ENCODE assay signal across 8 cellular contexts in the genomic region with DNA sequence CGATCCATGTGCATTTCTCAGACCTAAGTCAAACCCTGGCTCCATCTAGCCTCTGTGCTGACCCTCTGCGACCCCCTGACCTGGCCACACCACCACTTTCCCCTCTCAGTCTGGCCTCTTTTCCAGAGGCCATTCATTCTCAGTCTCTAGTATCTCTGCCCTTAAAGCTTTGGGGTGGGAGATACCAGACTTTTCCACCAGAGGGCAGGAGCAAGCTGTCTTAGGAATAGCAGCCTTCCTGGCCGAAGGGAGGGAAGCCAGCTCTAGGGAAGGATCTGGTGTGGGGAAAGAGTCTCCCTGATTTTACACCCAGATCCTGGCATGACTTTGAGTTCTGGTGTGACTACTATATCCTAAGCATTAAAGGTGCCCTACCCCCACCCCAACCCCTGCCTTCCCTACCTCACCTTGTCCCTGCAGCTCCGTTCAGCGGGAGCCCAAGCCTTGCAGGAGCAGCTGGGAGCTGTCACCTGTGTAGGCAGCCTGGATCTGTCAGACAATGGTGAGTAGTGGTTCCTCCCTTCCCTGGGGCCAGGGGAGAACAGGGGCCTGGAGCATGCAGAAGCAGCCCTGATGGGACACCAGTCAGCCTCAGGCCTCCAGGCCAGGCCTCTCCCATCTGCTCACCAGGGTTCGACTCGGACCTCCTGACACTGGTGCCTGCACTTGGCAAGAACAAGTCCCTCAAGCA. TPM values are rescaled to one million over a fixed set of nuclear protein-coding genes. Genes with fewer than 3 reads are reported as not detected.
A peak's percentile ranks its signal among the peaks of the same experiment; 100 is the strongest.
DNase-seq lines count a peak whose midpoint lies in the region; ATAC-seq and TF ChIP-seq lines count a peak whose summit lies in the region.

No MANE protein-coding gene starts in this region.

- peaks cover 9% of the 10 kb centered on the region for H3K4me1 Mint-ChIP-seq in activated CD4-positive, alpha-beta memory T cell treated with anti-CD3 and anti-CD28 coated beads, Interleukin-2, amount 10 ng/mL, durations not matched to agents 7 days and 5 days

- no peaks in the 10 kb centered on the region for H3K27me3 ChIP-seq in neural cell (ENCODE audit: insufficient read depth, low read depth, low read length)

- DNase-seq in SIG-M5 treated with dmso at 0.1 percent for 504 hours (lab: John Stamatoyannopoulos, UW; ENCODE audit: unreplicated experiment) (peak; percentile 63), SIG-M5 (lab: John Stamatoyannopoulos, UW) (no peak), HEK293T (ENCODE audit: extremely low spot score) (peak; percentile 85), NCI-H2171 treated with DMSO at 0.1 percent for 48 hours (lab: John Stamatoyannopoulos, UW) (peak; percentile 49), fibroblast of peridontal ligament (ENCODE audit: extremely low read depth) (peak; percentile 84)
- peak; percentile 76 for DNase-seq in activated CD4-positive, alpha-beta memory T cell treated with anti-CD3 and anti-CD28 coated beads, Interleukin-2, amount 10 ng/mL, durations not matched to agents 7 days and 5 days

- CTCF ChIA-PET in HEK293T (lab: Yijun Ruan, JAX) = interaction anchor here (0.6 to 6.9 kb wide), 22 partner anchors 8 to 249 kb away, joined by 3 to 153 read pairs (median 5); partner anchors contain the start of genes DCAF11, IRF9, NRL and PCK2
- CTCF ChIA-PET in activated CD4-positive, alpha-beta memory T cell treated with anti-CD3 and anti-CD28 coated beads, Interleukin-2, amount 10 ng/mL, durations not matched to agents 7 days and 5 days (lab: Charles Lee) = interaction anchor here (0.6 to 6.6 kb wide), 27 partner anchors 8 to 385 kb away, joined by 3 to 216 read pairs (median 5); partner anchors contain the start of genes CIDEB, DCAF11, DHRS4L2 and IRF9

- H3K27ac ChIP-seq in neural cell (ENCODE audit: low read length) = no peak overlapping the region

- no peak for TF ChIP-seq EP300 in neural cell (conservative IDR thresholded peaks at IDR 0.05; ENCODE audit: poor library complexity, severe bottlenecking)

- no peaks in the 10 kb centered on the region for H3K79me2 ChIP-seq in neural cell (replicated peaks; ENCODE audit: insufficient read depth, low read length)

- no peak overlapping the region for H3K9ac ChIP-seq in neural cell (ENCODE audit: low read length)

- H3K36me3 Mint-ChIP-seq in activated CD4-positive, alpha-beta memory T cell treated with anti-CD3 and anti-CD28 coated beads, Interleukin-2, amount 10 ng/mL, durations not matched to agents 7 days and 5 days (ENCODE audit: low read depth) = no peaks in the 10 kb centered on the region

- H3K4me3 ChIP-seq in neural cell (ENCODE audit: low read length) = no peak overlapping the region

- peak overlapping the region; percentile 38 for H3K27ac Mint-ChIP-seq in activated CD4-positive, alpha-beta memory T cell treated with anti-CD3 and anti-CD28 coated beads, Interleukin-2, amount 10 ng/mL, durations not matched to agents 7 days and 5 days

- no peaks in the 10 kb centered on the region for H3K9me3 Mint-ChIP-seq in activated CD4-positive, alpha-beta memory T cell treated with anti-CD3 and anti-CD28 coated beads, Interleukin-2, amount 10 ng/mL, durations not matched to agents 7 days and 5 days

- no peaks in the 10 kb centered on the region for H4K20me1 ChIP-seq in neural cell (ENCODE audit: insufficient read depth)

- ATAC-seq in GM18520 (IDR thresholded peaks at IDR 0.05; ENCODE audit: unreplicated experiment) = no peak

- POLR2A ChIA-PET in HEK293T (lab: Yijun Ruan, JAX) = interaction anchor here (0.9 to 3.7 kb wide), 12 partner anchors 14 to 102 kb away, joined by 3 to 73 read pairs (median 6); partner anchors contain the start of genes DCAF11, EMC9, IRF9 and NRL
- POLR2A ChIA-PET in activated CD4-positive, alpha-beta memory T cell treated with anti-CD3 and anti-CD28 coated beads, Interleukin-2, amount 10 ng/mL, durations not matched to agents 7 days and 5 days (lab: Charles Lee) = interaction anchor here (0.7 to 4.5 kb wide), 15 partner anchors 22 to 242 kb away, joined by 3 to 53 read pairs (median 4); partner anchors contain the start of genes CHMP4A, DCAF11, EMC9 and IPO4

- no peak overlapping the region for H3K4me2 ChIP-seq in neural cell (ENCODE audit: low read length)

- TF ChIP-seq CTCF in neural cell (IDR thresholded peaks at IDR 0.05; ENCODE audit: poor library complexity, severe bottlenecking) = peak; percentile 93

- no peaks in the 10 kb centered on the region for H3F3A ChIP-seq in neural cell (ENCODE audit: insufficient read depth, low read length, poor library complexity, severe bottlenecking)

- H2AFZ ChIP-seq in neural cell (ENCODE audit: low read depth, low read length) = no peak overlapping the region

- H3K9me3 ChIP-seq in neural cell (ENCODE audit: low read length) = no peaks in the 10 kb centered on the region

- H3K27me3 Mint-ChIP-seq in activated CD4-positive, alpha-beta memory T cell treated with anti-CD3 and anti-CD28 coated beads, Interleukin-2, amount 10 ng/mL, durations not matched to agents 7 days and 5 days = peaks cover 8% of the 10 kb centered on the region

- no peaks in the 10 kb centered on the region for H3K36me3 ChIP-seq in neural cell (ENCODE audit: insufficient read depth, low read length)

- peak; percentile 96 for TF ChIP-seq RAD21 in neural cell (conservative IDR thresholded peaks at IDR 0.05)

- no peaks in the 10 kb centered on the region for H3K9me2 ChIP-seq in neural cell (ENCODE audit: insufficient read depth, low read length)

- H3K4me3 Mint-ChIP-seq in activated CD4-positive, alpha-beta memory T cell treated with anti-CD3 and anti-CD28 coated beads, Interleukin-2, amount 10 ng/mL, durations not matched to agents 7 days and 5 days = no peak overlapping the region

TF ChIP-seq in HEK293T, 16 proteins besides CTCF, POLR2A, EP300 and RAD21:
- TF ChIP-seq FOXM1 (IDR thresholded peaks at IDR 0.05; ENCODE audit: borderline replicate concordance) = no peak
- TF ChIP-seq NFRKB (IDR thresholded peaks at IDR 0.05) = no peak
- TF ChIP-seq ELF4 (IDR thresholded peaks at IDR 0.05) = no peak
- no peak for TF ChIP-seq BHLHE40 (IDR thresholded peaks at IDR 0.05; ENCODE audit: borderline replicate concordance)
- no peak for TF ChIP-seq CTBP1 (IDR thresholded peaks at IDR 0.05; ENCODE audit: borderline replicate concordance)
- TF ChIP-seq FOXK2 (IDR thresholded peaks at IDR 0.05) = no peak
- no peak for TF ChIP-seq ARNT (IDR thresholded peaks at IDR 0.05)
- TF ChIP-seq ZNF384 (IDR thresholded peaks at IDR 0.05) = no peak
- TF ChIP-seq SUZ12 (IDR thresholded peaks at IDR 0.05) = no peak
- TF ChIP-seq L3MBTL2 (conservative IDR thresholded peaks at IDR 0.05) = no peak
- no peak for TF ChIP-seq FOXA1 (IDR thresholded peaks at IDR 0.05)
- no peak for TF ChIP-seq SP1 (IDR thresholded peaks at IDR 0.05)
- TF ChIP-seq HDGF (IDR thresholded peaks at IDR 0.05; ENCODE audit: borderline replicate concordance) = no peak

TF ChIP-seq in neural cell, 6 proteins besides CTCF, POLR2A, EP300 and RAD21:
- TF ChIP-seq MXI1 (conservative IDR thresholded peaks at IDR 0.05; ENCODE audit: poor library complexity, severe bottlenecking) (peak; percentile 12), SMC3 (conservative IDR thresholded peaks at IDR 0.05; ENCODE audit: poor library complexity) (peak; percentile 99), POLR2AphosphoS5 (IDR thresholded peaks at IDR 0.05) (no peak), TAF1 (IDR thresholded peaks at IDR 0.05; ENCODE audit: low read depth) (no peak), EZH2 (IDR thresholded peaks at IDR 0.05; ENCODE audit: borderline replicate concordance, insufficient read depth, low read length, poor library complexity, severe bottlenecking) (no peak)
- TF ChIP-seq, protein P1, sequence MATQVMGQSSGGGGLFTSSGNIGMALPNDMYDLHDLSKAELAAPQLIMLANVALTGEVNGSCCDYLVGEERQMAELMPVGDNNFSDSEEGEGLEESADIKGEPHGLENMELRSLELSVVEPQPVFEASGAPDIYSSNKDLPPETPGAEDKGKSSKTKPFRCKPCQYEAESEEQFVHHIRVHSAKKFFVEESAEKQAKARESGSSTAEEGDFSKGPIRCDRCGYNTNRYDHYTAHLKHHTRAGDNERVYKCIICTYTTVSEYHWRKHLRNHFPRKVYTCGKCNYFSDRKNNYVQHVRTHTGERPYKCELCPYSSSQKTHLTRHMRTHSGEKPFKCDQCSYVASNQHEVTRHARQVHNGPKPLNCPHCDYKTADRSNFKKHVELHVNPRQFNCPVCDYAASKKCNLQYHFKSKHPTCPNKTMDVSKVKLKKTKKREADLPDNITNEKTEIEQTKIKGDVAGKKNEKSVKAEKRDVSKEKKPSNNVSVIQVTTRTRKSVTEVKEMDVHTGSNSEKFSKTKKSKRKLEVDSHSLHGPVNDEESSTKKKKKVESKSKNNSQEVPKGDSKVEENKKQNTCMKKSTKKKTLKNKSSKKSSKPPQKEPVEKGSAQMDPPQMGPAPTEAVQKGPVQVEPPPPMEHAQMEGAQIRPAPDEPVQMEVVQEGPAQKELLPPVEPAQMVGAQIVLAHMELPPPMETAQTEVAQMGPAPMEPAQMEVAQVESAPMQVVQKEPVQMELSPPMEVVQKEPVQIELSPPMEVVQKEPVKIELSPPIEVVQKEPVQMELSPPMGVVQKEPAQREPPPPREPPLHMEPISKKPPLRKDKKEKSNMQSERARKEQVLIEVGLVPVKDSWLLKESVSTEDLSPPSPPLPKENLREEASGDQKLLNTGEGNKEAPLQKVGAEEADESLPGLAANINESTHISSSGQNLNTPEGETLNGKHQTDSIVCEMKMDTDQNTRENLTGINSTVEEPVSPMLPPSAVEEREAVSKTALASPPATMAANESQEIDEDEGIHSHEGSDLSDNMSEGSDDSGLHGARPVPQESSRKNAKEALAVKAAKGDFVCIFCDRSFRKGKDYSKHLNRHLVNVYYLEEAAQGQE (IDR thresholded peaks at IDR 0.05; ENCODE audit: borderline replicate concordance) = peak; percentile 20

RNA-seq across cellular contexts. Expression of gene CARMIL3, which starts 6.6 kb away (rescaled TPM):
- total RNA-seq in activated CD4-positive, alpha-beta memory T cell treated with anti-CD3 and anti-CD28 coated beads, Interleukin-2, amount 10 ng/mL, durations not matched to agents 7 days and 5 days = 1 to 10 TPM; 3.7 to 4.2 TPM
- 43.6 and 49.3 TPM in 2 replicates for polyA plus RNA-seq in neural cell
- polyA minus RNA-seq in neural cell = 33.0 and 36.0 TPM in 2 replicates

RNA-seq across cellular contexts. Expression of gene CPNE6, which starts 13.0 kb away (rescaled TPM):
- not detected for total RNA-seq in activated CD4-positive, alpha-beta memory T cell treated with anti-CD3 and anti-CD28 coated beads, Interleukin-2, amount 10 ng/mL, durations not matched to agents 7 days and 5 days
- polyA plus RNA-seq in neural cell = 2.3 and 4.1 TPM in 2 replicates
- 0.23 and 1.2 TPM in 2 replicates for polyA minus RNA-seq in neural cell

RNA-seq across cellular contexts. Expression of gene PCK2, which starts 35.7 kb away (rescaled TPM):
- total RNA-seq in activated CD4-positive, alpha-beta memory T cell treated with anti-CD3 and anti-CD28 coated beads, Interleukin-2, amount 10 ng/mL, durations not matched to agents 7 days and 5 days = 10 to 100 TPM; 88.5 to 90.6 TPM
- polyA plus RNA-seq in neural cell = 0.20 and 1.2 TPM in 2 replicates
- 0.35 and 0.49 TPM in 2 replicates for polyA minus RNA-seq in neural cell

RNA-seq across cellular contexts. Expression of gene DCAF11, which starts 56.2 kb away (rescaled TPM):
- total RNA-seq in activated CD4-positive, alpha-beta memory T cell treated with anti-CD3 and anti-CD28 coated beads, Interleukin-2, amount 10 ng/mL, durations not matched to agents 7 days and 5 days = 10 to 100 TPM; 94.1 to 98.2 TPM
- 74.5 and 106 TPM in 2 replicates for polyA plus RNA-seq in neural cell
- 75.2 and 80.3 TPM in 2 replicates for polyA minus RNA-seq in neural cell

RNA-seq across cellular contexts. Expression of gene NRL, which starts 56.3 kb away (rescaled TPM):
- total RNA-seq in activated CD4-positive, alpha-beta memory T cell treated with anti-CD3 and anti-CD28 coated beads, Interleukin-2, amount 10 ng/mL, durations not matched to agents 7 days and 5 days = 1 to 10 TPM; 2.1 to 2.4 TPM
- 9.5 TPM in 2 replicates for polyA plus RNA-seq in neural cell
- 5.6 and 7.5 TPM in 2 replicates for polyA minus RNA-seq in neural cell
